Comparison of ENCODE assay signal across 32 cellular contexts in genomic region chr21:41422546-41423372, GRCh38. TPM values are rescaled to one million over a fixed set of nuclear protein-coding genes. Genes with fewer than 3 reads are reported as not detected.
A peak's percentile ranks its signal among the peaks of the same experiment; 100 is the strongest.
DNase-seq lines count a peak whose midpoint lies in the region; ATAC-seq and TF ChIP-seq lines count a peak whose summit lies in the region.
"Had no signal": no experiment of that assay in that cellular context is flagged by ENCODE, and none has a peak within 500 bp of the region (broad histone marks: within the 10 kb centered on the region; RNA-seq: fewer than 3 reads in every experiment).

No MANE protein-coding gene starts in this region.

- peak overlapping the region; percentile 20 for H3K4me3 Mint-ChIP-seq in activated CD4-positive, alpha-beta T cell treated with anti-CD3 and anti-CD28 coated beads, Interleukin-2, amount 10 ng/mL, durations not matched to agents 24 days and 14 days
- peak overlapping the region; percentile 22 for H3K4me3 Mint-ChIP-seq in activated naive CD8-positive, alpha-beta T cell treated with anti-CD3 and anti-CD28 coated beads, Interleukin-2, amount 10 ng/mL, durations not matched to agents 7 days and 5 days
- H3K4me3 Mint-ChIP-seq: endodermal cell; stimulated activated naive CD8-positive, alpha-beta T cell treated with anti-CD3 and anti-CD28 coated beads, Interleukin-15, amount 100 ng/mL, for 72 hours had no signal

- intact Hi-C loops in activated CD4-positive, alpha-beta T cell treated with anti-CD3 and anti-CD28 coated beads, Interleukin-2, amount 10 ng/mL, durations not matched to agents 24 days and 14 days (cut with micrococcal nuclease): loop anchor here (10.0 kb wide), 1 partner anchor 812 kb away; no protein-coding TSS in a partner anchor
- intact Hi-C loops in right lobe of liver (cut with DNase I): no loop called here
- intact Hi-C loops in thyroid gland (cut with DNase I): no loop called here

- no peak overlapping the region for H2BK5ac ChIP-seq in neuronal stem cell (ENCODE audit: low read length)

- DNase-seq in activated CD4-positive, alpha-beta T cell treated with anti-CD3 and anti-CD28 coated beads, Interleukin-2, amount 10 ng/mL, durations not matched to agents 24 days and 14 days: no peak
- no peak for DNase-seq in activated CD4-positive, alpha-beta T cell treated with anti-CD3 and anti-CD28 coated beads for 4 hours
- no peak for DNase-seq in activated naive CD8-positive, alpha-beta T cell treated with anti-CD3 and anti-CD28 coated beads, Interleukin-2, amount 10 ng/mL, durations not matched to agents 7 days and 5 days
- DNase-seq in neuronal stem cell (ENCODE audit: low spot score) (no peak), right lobe of liver (no peak), DMS153 (lab: John Stamatoyannopoulos, UW) (no peak), thyroid gland (no peak)
- DNase-seq: activated CD4-positive, CD25-positive, alpha-beta regulatory T cell treated with anti-CD3 and anti-CD28 coated beads, Interleukin-2, amount 50 U/mL, for 72 hours; activated effector memory CD4-positive, alpha-beta T cell treated with Interleukin-2 at 50 U/mL for 16 hours; adrenal gland; AML-193; brain microvascular endothelial cell; DMS79; endodermal cell; foreskin fibroblast; GDM1; heart right ventricle; kidney glomerular epithelial cell; NCI-H146; NCI-H2107; NCI-H82; RPMI8226; stimulated activated naive CD8-positive, alpha-beta T cell treated with anti-CD3 and anti-CD28 coated beads, Interleukin-15, amount 100 ng/mL, for 72 hours had no signal

- H3K4ac ChIP-seq in neuronal stem cell (ENCODE audit: low read length): no peak overlapping the region

- no CpG with 5 or more reads among the region's 21 CpGs for WGBS in neuronal stem cell (ENCODE audit: extremely low coverage in 2 of 2, insufficient read length in 2 of 2, insufficient replicate concordance in 1 of 2), 2 donors
- 62% methylated on average over 3 of the region's 21 CpGs for WGBS in right lobe of liver (ENCODE audit: insufficient coverage, low coverage, low lambda C conversion rate, missing lambda C conversion rate)
- WGBS in thyroid gland, 2 donors: 89 to 95% methylated on average over 18 to 21 of the region's 21 CpGs

- no peak overlapping the region for H4K8ac ChIP-seq in neuronal stem cell (ENCODE audit: low read depth, low read length)

- H3K14ac ChIP-seq in neuronal stem cell (ENCODE audit: low read length): no peak overlapping the region

- peaks cover 3 to 9% (median 7%) of the 10 kb centered on the region in 11 experiments; a peak in 19 of 22 replicates for H3K9me3 ChIP-seq in BLaER1 treated with 17β-estradiol and CSF1 and Interleukin-3, amounts not matched to agents 10 nM and 100 nM (replicated peaks in 1 of 11)
- H3K9me3 ChIP-seq in neuronal stem cell (replicated peaks in 1 of 2; ENCODE audit: control insufficient read depth in 2 of 2, insufficient read depth in 1 of 2, low read depth in 1 of 2, low read length in 2 of 2) (peaks cover 0 to 2% of the 10 kb centered on the region in 2 donors), right lobe of liver (no peaks in the 10 kb centered on the region), thyroid gland (no peaks in the 10 kb centered on the region)
- H3K9me3 ChIP-seq: A549, adrenal gland, heart right ventricle, neutrophil, prostate gland, SJSA1, tibial nerve had no signal

- peak overlapping the region; percentile 3 for H2AK5ac ChIP-seq in neuronal stem cell (ENCODE audit: low read depth, low read length)

- peaks cover 14% of the 10 kb centered on the region for H3K36me3 Mint-ChIP-seq in activated CD4-positive, alpha-beta T cell treated with anti-CD3 and anti-CD28 coated beads, Interleukin-2, amount 10 ng/mL, durations not matched to agents 24 days and 14 days (ENCODE audit: low read depth)
- peaks cover 27% of the 10 kb centered on the region for H3K36me3 Mint-ChIP-seq in activated naive CD8-positive, alpha-beta T cell treated with anti-CD3 and anti-CD28 coated beads, Interleukin-2, amount 10 ng/mL, durations not matched to agents 7 days and 5 days

- H2BK120ac ChIP-seq in neuronal stem cell (ENCODE audit: low read depth, low read length): no peak overlapping the region

- H3K27ac ChIP-seq in BLaER1 treated with 17β-estradiol and CSF1 and Interleukin-3, amounts not matched to agents 10 nM and 100 nM: no peak overlapping the region; a peak in 1 of 22 replicates
- H3K27ac ChIP-seq in neuronal stem cell (replicated peaks; ENCODE audit: low read length) (no peak overlapping the region), right lobe of liver (no peak overlapping the region), thyroid gland (peak overlapping the region in 1 of 3 donors; percentile 21)
- H3K27ac ChIP-seq: A549, adrenal gland, brain microvascular endothelial cell, HL-60, prostate gland, SJSA1 had no signal

- no peak overlapping the region for H3K23ac ChIP-seq in neuronal stem cell (ENCODE audit: low read depth, low read length, poor library complexity)

- H2AFZ ChIP-seq in neuronal stem cell (ENCODE audit: low read length): no peak overlapping the region

- peaks cover 66% of the 10 kb centered on the region for H3K4me1 Mint-ChIP-seq in activated CD4-positive, alpha-beta T cell treated with anti-CD3 and anti-CD28 coated beads, Interleukin-2, amount 10 ng/mL, durations not matched to agents 24 days and 14 days
- peaks cover 54% of the 10 kb centered on the region for H3K4me1 Mint-ChIP-seq in activated naive CD8-positive, alpha-beta T cell treated with anti-CD3 and anti-CD28 coated beads, Interleukin-2, amount 10 ng/mL, durations not matched to agents 7 days and 5 days

- TF ChIP-seq POLR2A in right lobe of liver (IDR thresholded peaks at IDR 0.05): no peak
- TF ChIP-seq POLR2A in thyroid gland (IDR thresholded peaks at IDR 0.05): no peak

- no peaks in the 10 kb centered on the region for H4K20me1 ChIP-seq in BLaER1 treated with 17β-estradiol and CSF1 and Interleukin-3, amounts not matched to agents 10 nM and 100 nM

- no peak overlapping the region for H2BK12ac ChIP-seq in neuronal stem cell (ENCODE audit: low read length)

- no peak overlapping the region for H3K18ac ChIP-seq in neuronal stem cell (ENCODE audit: low read length)

- peaks cover 0 to 4% (median 0%) of the 10 kb centered on the region in 11 experiments; a peak in 3 of 22 replicates for H3K36me3 ChIP-seq in BLaER1 treated with 17β-estradiol and CSF1 and Interleukin-3, amounts not matched to agents 10 nM and 100 nM
- H3K36me3 ChIP-seq in neuronal stem cell (replicated peaks in 1 of 2; ENCODE audit: control insufficient read depth in 2 of 2, insufficient read depth in 2 of 2, low read length in 2 of 2): no peaks in the 10 kb centered on the region
- no peaks in the 10 kb centered on the region for H3K36me3 ChIP-seq in right lobe of liver
- no peaks in the 10 kb centered on the region for H3K36me3 ChIP-seq in thyroid gland
- H3K36me3 ChIP-seq: adrenal gland, brain microvascular endothelial cell, neutrophil, prostate gland, SJSA1, tibial nerve had no signal

- no peak for TF ChIP-seq CTCF in right lobe of liver (IDR thresholded peaks at IDR 0.05)
- no peak for TF ChIP-seq CTCF in thyroid gland (IDR thresholded peaks at IDR 0.05)

- H2BK15ac ChIP-seq in neuronal stem cell (ENCODE audit: low read length): no peak overlapping the region

- H3K27me3 ChIP-seq in BLaER1 treated with 17β-estradiol and CSF1 and Interleukin-3, amounts not matched to agents 10 nM and 100 nM: peaks cover 14 to 25% (median 23%) of the 10 kb centered on the region in 11 experiments
- H3K27me3 ChIP-seq in neuronal stem cell (ENCODE audit: control insufficient read depth in 3 of 3, insufficient read depth in 3 of 3, low read depth in 1 of 3, low read length in 3 of 3) (peaks cover 2 to 21% (median 20%) of the 10 kb centered on the region in 3 experiments), right lobe of liver (no peaks in the 10 kb centered on the region), thyroid gland (no peaks in the 10 kb centered on the region)
- H3K27me3 ChIP-seq: adrenal gland, brain microvascular endothelial cell, SJSA1, tibial nerve had no signal

- H3K9me3 Mint-ChIP-seq in activated CD4-positive, alpha-beta T cell treated with anti-CD3 and anti-CD28 coated beads, Interleukin-2, amount 10 ng/mL, durations not matched to agents 24 days and 14 days: no peaks in the 10 kb centered on the region
- H3K9me3 Mint-ChIP-seq in activated naive CD8-positive, alpha-beta T cell treated with anti-CD3 and anti-CD28 coated beads, Interleukin-2, amount 10 ng/mL, durations not matched to agents 7 days and 5 days: peaks cover 3% of the 10 kb centered on the region
- H3K9me3 Mint-ChIP-seq: endodermal cell had no signal

- no peak overlapping the region for H4K91ac ChIP-seq in neuronal stem cell (ENCODE audit: low read depth, low read length, poor library complexity)

- H3K27ac Mint-ChIP-seq in activated CD4-positive, alpha-beta T cell treated with anti-CD3 and anti-CD28 coated beads, Interleukin-2, amount 10 ng/mL, durations not matched to agents 24 days and 14 days: peak overlapping the region; percentile 48
- H3K27ac Mint-ChIP-seq in activated naive CD8-positive, alpha-beta T cell treated with anti-CD3 and anti-CD28 coated beads, Interleukin-2, amount 10 ng/mL, durations not matched to agents 7 days and 5 days: peak overlapping the region; percentile 98
- H3K27ac Mint-ChIP-seq: endodermal cell had no signal

- H3K9ac ChIP-seq in BLaER1 treated with 17β-estradiol and CSF1 and Interleukin-3, amounts not matched to agents 10 nM and 100 nM: no peak overlapping the region
- no peak overlapping the region for H3K9ac ChIP-seq in neuronal stem cell (ENCODE audit: low read depth, low read length, poor library complexity)

- ATAC-seq in activated naive CD8-positive, alpha-beta T cell treated with anti-CD3 and anti-CD28 coated beads, Interleukin-2, amount 10 ng/mL, durations not matched to agents 7 days and 5 days (ENCODE audit: low read depth): no peak
- ATAC-seq in right lobe of liver: no peak
- ATAC-seq: A549; esophagus mucosa; heart right ventricle; stimulated activated naive CD8-positive, alpha-beta T cell treated with anti-CD3 and anti-CD28 coated beads, Interleukin-15, amount 100 ng/mL, for 72 hours had no signal

- H3K27me3 Mint-ChIP-seq in activated CD4-positive, alpha-beta T cell treated with anti-CD3 and anti-CD28 coated beads, Interleukin-2, amount 10 ng/mL, durations not matched to agents 24 days and 14 days: no peaks in the 10 kb centered on the region
- H3K27me3 Mint-ChIP-seq in activated naive CD8-positive, alpha-beta T cell treated with anti-CD3 and anti-CD28 coated beads, Interleukin-2, amount 10 ng/mL, durations not matched to agents 7 days and 5 days: no peaks in the 10 kb centered on the region
- H3K27me3 Mint-ChIP-seq: stimulated activated naive CD8-positive, alpha-beta T cell treated with anti-CD3 and anti-CD28 coated beads, Interleukin-15, amount 100 ng/mL, for 72 hours had no signal

- peaks cover 59 to 79% (median 72%) of the 10 kb centered on the region in 10 experiments for H3K4me1 ChIP-seq in BLaER1 treated with 17β-estradiol and CSF1 and Interleukin-3, amounts not matched to agents 10 nM and 100 nM
- H3K4me1 ChIP-seq in neuronal stem cell (ENCODE audit: control insufficient read depth in 2 of 2, insufficient read depth in 1 of 2, low read depth in 1 of 2, low read length in 2 of 2): peaks cover 0 to 7% of the 10 kb centered on the region in 2 donors
- H3K4me1 ChIP-seq in right lobe of liver: peaks cover 0 to 9% (median 0%) of the 10 kb centered on the region in 4 donors
- peaks cover 13 to 31% of the 10 kb centered on the region in 2 donors for H3K4me1 ChIP-seq in thyroid gland
- H3K4me1 ChIP-seq: A549, prostate gland had no signal

- H3K79me1 ChIP-seq in neuronal stem cell (ENCODE audit: low read depth, low read length): peaks cover 1% of the 10 kb centered on the region

- H3K4me2 ChIP-seq in BLaER1 treated with 17β-estradiol and CSF1 and Interleukin-3, amounts not matched to agents 10 nM and 100 nM: peak overlapping the region in 8 of 11 experiments; percentile 2 to 55 (median 31); a peak in 11 of 22 replicates
- H3K4me2 ChIP-seq in neuronal stem cell (ENCODE audit: insufficient read depth, low read length, poor library complexity, severe bottlenecking): no peak overlapping the region
- H3K4me2 ChIP-seq: A549 had no signal

- no peak overlapping the region for H3K4me3 ChIP-seq in BLaER1 treated with 17β-estradiol and CSF1 and Interleukin-3, amounts not matched to agents 10 nM and 100 nM
- H3K4me3 ChIP-seq in neuronal stem cell (ENCODE audit: low read length in 2 of 2) (no peak overlapping the region), right lobe of liver (no peak overlapping the region), thyroid gland (replicated peaks in 1 of 3) (no peak overlapping the region)
- H3K4me3 ChIP-seq: A549, adrenal gland, heart right ventricle, lung, prostate gland, SJSA1, tibial nerve had no signal

- POLR2A ChIA-PET in activated naive CD8-positive, alpha-beta T cell treated with anti-CD3 and anti-CD28 coated beads, Interleukin-2, amount 10 ng/mL, durations not matched to agents 7 days and 5 days (lab: Charles Lee): interaction anchor here (1.3 to 7.4 kb wide), 5 partner anchors 9 to 140 kb away, joined by 3 to 233 read pairs (median 4); partner anchors contain the start of gene MX2

RNA-seq across cellular contexts. Expression of gene MX1, which starts 3.3 kb away (rescaled TPM):
- total RNA-seq in activated CD4-positive, alpha-beta T cell treated with anti-CD3 and anti-CD28 coated beads, Interleukin-2, amount 10 ng/mL, durations not matched to agents 24 days and 14 days: 88.8 and 90.5 TPM in 2 replicates
- 100 to 1,000 TPM; 609 to 666 TPM for total RNA-seq in activated naive CD8-positive, alpha-beta T cell treated with anti-CD3 and anti-CD28 coated beads, Interleukin-2, amount 10 ng/mL, durations not matched to agents 7 days and 5 days
- polyA plus RNA-seq in neuronal stem cell (2013, experiment 1 of 2): 0.91 TPM
- polyA plus RNA-seq in neuronal stem cell (2013, experiment 2 of 2): 0.75 TPM
- total RNA-seq in right lobe of liver: 10 to 100 TPM in 4 of 6 experiments, 1 to 10 TPM in 2; 6.1 to 25.4 (median 10.5) TPM
- 10 to 100 TPM; 35.4 to 62.6 (median 51.5) TPM for total RNA-seq in thyroid gland
